In the genomic region with DNA sequence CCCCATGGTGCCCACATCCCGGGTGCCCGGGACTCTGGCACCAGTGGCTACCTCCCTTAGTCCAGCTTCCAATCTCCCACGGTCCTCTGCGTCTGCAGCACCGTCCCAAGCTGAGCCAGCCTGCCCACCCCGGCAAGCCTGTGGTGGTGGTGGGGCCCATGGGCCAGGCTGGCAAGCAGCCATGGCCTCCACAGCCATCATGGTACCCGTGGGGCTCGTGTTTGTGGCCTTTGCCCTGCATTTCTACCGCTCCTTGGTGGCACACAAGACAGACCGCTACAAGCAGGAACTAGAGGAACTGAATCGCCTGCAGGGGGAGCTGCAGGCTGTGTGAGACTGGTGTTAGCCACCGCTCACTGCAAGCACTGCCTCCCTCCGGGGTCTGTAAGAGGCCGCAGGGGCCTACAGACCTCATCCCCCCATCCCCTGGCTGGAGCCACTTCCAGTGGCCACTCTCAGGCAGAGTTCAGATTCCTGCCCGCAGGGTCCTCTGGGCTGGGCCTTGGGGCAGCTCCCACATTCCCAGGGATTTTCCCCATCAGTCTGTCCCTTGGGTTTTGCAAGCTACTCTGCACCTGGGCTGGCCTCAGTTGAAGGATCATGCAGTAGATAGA, we compare ENCODE assay signal across 8 cellular contexts. TPM values are rescaled to one million over a fixed set of nuclear protein-coding genes. Genes with fewer than 3 reads are reported as not detected.
DNase-seq lines count a peak whose midpoint lies in the region; TF ChIP-seq lines count a peak whose summit lies in the region.

No MANE protein-coding gene starts in this region.

- H4K20me1 ChIP-seq in OCI-LY7 (ENCODE audit: insufficient read depth, low read length), result peaks cover 3% of the 10 kb centered on the region
- H4K20me1 ChIP-seq in fibroblast of lung (ENCODE audit: control insufficient read depth, extremely low read depth, insufficient read depth, low read length), result no peaks in the 10 kb centered on the region

- H3K27me3 ChIP-seq in fibroblast of lung (ENCODE audit: control insufficient read depth, insufficient read depth, low read length) (no peaks in the 10 kb centered on the region), ovary (no peaks in the 10 kb centered on the region), vagina (no peaks in the 10 kb centered on the region)

- intact Hi-C loops in OCI-LY7 (cut with micrococcal nuclease; ENCODE audit: unreplicated experiment), result no loop called here
- intact Hi-C loops in ovary (cut with DNase I), result loop anchor here in 1 of 4 donors (10.0 kb wide), 1 partner anchor 161 kb away; a partner anchor contains a TSS
- intact Hi-C loops in vagina (cut with DNase I), result no loop called here

- no peak for TF ChIP-seq EP300 in ovary (IDR thresholded peaks at IDR 0.05)

- H3K36me3 ChIP-seq in OCI-LY7 (ENCODE audit: insufficient read depth, low read length), result peaks cover 1% of the 10 kb centered on the region; the same call in 1 of the 2 replicates
- peaks cover 7% of the 10 kb centered on the region for H3K36me3 ChIP-seq in fibroblast of lung (ENCODE audit: control insufficient read depth, insufficient read depth, low read length)
- no peaks in the 10 kb centered on the region for H3K36me3 ChIP-seq in ovary
- no peaks in the 10 kb centered on the region for H3K36me3 ChIP-seq in vagina

- H3K4me3 ChIP-seq in OCI-LY7 (ENCODE audit: low read depth, low read length, poor library complexity, severe bottlenecking) (no peak overlapping the region), fibroblast of lung (replicated peaks in 1 of 4; ENCODE audit: control extremely low read depth in 1 of 4, insufficient read depth in 1 of 4, low read depth in 3 of 4, low read length in 4 of 4) (no peak overlapping the region), ovary (no peak overlapping the region), vagina (no peak overlapping the region)

- in situ Hi-C loops in Caki2 (cut with HindIII; ENCODE audit: low pct_unique_long_range_greater_than_20kb, low sequenced_read_pairs), result no loop called here

- WGBS in ovary, 3 donors, result 28 to 34% (median 33%) methylated on average over 15 of the region's 15 CpGs

- peaks cover 45% of the 10 kb centered on the region for H3K4me1 ChIP-seq in OCI-LY7 (ENCODE audit: insufficient read depth, low read length, poor library complexity, severe bottlenecking)
- peaks cover 21% of the 10 kb centered on the region for H3K4me1 ChIP-seq in fibroblast of lung (ENCODE audit: control insufficient read depth, extremely low read depth, insufficient read depth, low read length)
- H3K4me1 ChIP-seq in ovary (ENCODE audit: insufficient read depth), result peaks cover 14% of the 10 kb centered on the region
- peaks cover 58% of the 10 kb centered on the region for H3K4me1 ChIP-seq in vagina

- POLR2A ChIA-PET in OCI-LY7 (lab: Charles Lee), result interaction anchor here (0.6 to 1.3 kb wide), 4 partner anchors 9 to 164 kb away, joined by 3 to 7 read pairs (median 4); a partner anchor contains a TSS

- no TSS peak for BruUV-seq in OCI-LY7 (replicated peaks; lab: Mats Ljungman, UMichigan)

- H3K9me2 ChIP-seq in OCI-LY7 (ENCODE audit: insufficient read depth, low read length), result no peaks in the 10 kb centered on the region

- H2AFZ ChIP-seq in OCI-LY7 (ENCODE audit: low read length) (no peak overlapping the region), fibroblast of lung (ENCODE audit: low read length) (no peak overlapping the region)

- H3K9ac ChIP-seq in fibroblast of lung (ENCODE audit: insufficient read depth, low read length), result no peak overlapping the region

- peak overlapping the region; percentile 27 for H3K27ac ChIP-seq in OCI-LY7 (ENCODE audit: low read depth, low read length, poor library complexity, severe bottlenecking)
- no peak overlapping the region for H3K27ac ChIP-seq in fibroblast of lung (ENCODE audit: insufficient read depth, low read length)
- H3K27ac ChIP-seq in ovary, result no peak overlapping the region
- peak overlapping the region; percentile 20 for H3K27ac ChIP-seq in vagina

- H3K9me3 ChIP-seq in OCI-LY7 (ENCODE audit: low read length) (no peaks in the 10 kb centered on the region), fibroblast of lung (ENCODE audit: control insufficient read depth, insufficient read depth, low read depth, low read length) (no peaks in the 10 kb centered on the region), ovary (no peaks in the 10 kb centered on the region), vagina (no peaks in the 10 kb centered on the region)

- CTCF ChIA-PET in OCI-LY7 (lab: Charles Lee; ENCODE audit: unreplicated experiment), result interaction anchor here (0.6 kb wide), 1 partner anchor 135 kb away, joined by 3 read pairs; a partner anchor contains a TSS

- TF ChIP-seq POLR2A in ovary (IDR thresholded peaks at IDR 0.05) (no peak), vagina (IDR thresholded peaks at IDR 0.05) (no peak)

- H3K4me2 ChIP-seq in OCI-LY7 (ENCODE audit: low read length) (peak overlapping the region; percentile 29; the same call in 1 of the 2 replicates), fibroblast of lung (ENCODE audit: extremely low read depth, insufficient read depth, low read length) (no peak overlapping the region)

- DNase-seq in Caki2 (ENCODE audit: low read depth) (peak; percentile 59), HuH-7 (ENCODE audit: low spot score) (peak; percentile 76), OCI-LY7 (ENCODE audit: low spot score) (peak; percentile 91), fibroblast of lung (ENCODE audit: low read depth in 2 of 2) (peak; percentile 67), ovary (peak; percentile 52 to 76 (median 63)), vagina (ENCODE audit: extremely low spot score in 2 of 2) (no peak), NCI-H128 (lab: John Stamatoyannopoulos, UW; ENCODE audit: unreplicated experiment) (no peak)
- DNase-seq in activated T-cell treated with anti-CD3 and anti-CD28 coated beads, Interleukin-2, amount 50 U/mL, for 1 hour, result peak; percentile 63

- peaks cover 7% of the 10 kb centered on the region for H3K79me2 ChIP-seq in OCI-LY7 (ENCODE audit: insufficient read depth, low read depth, low read length)
- peaks cover 11% of the 10 kb centered on the region for H3K79me2 ChIP-seq in fibroblast of lung (ENCODE audit: control insufficient read depth, insufficient read depth, low read length)

- TF ChIP-seq CTCF in OCI-LY7 (conservative IDR thresholded peaks at IDR 0.05; ENCODE audit: low read length) (peak; percentile 92), fibroblast of lung (conservative IDR thresholded peaks at IDR 0.05 in 1 of 2, IDR thresholded peaks at IDR 0.05 in 1 of 2; ENCODE audit: low read depth in 1 of 2, low read length in 2 of 2) (peak; percentile 62 to 77), ovary (IDR thresholded peaks at IDR 0.05) (peak; percentile 10 to 45 (median 19)), vagina (IDR thresholded peaks at IDR 0.05) (peak in 2 of 3 experiments; percentile 22 to 31)

RNA-seq across cellular contexts. Expression of a gene that starts 3.9 kb away (rescaled TPM):
- 0.81 and 1.2 TPM in 2 replicates for total RNA-seq in Caki2 (2014; rRNA removed; shearing (Covaris generic); ENCODE audit: low replicate concordance)
- total RNA-seq in OCI-LY7 (2014; rRNA removed; shearing (Covaris generic)), result 8.6 and 9.0 TPM in 2 replicates
- total RNA-seq in OCI-LY7 (2022), result 35.7 and 36.0 TPM in 2 replicates
- total RNA-seq in fibroblast of lung, result 1.5 and 3.5 TPM in 2 replicates
- polyA plus RNA-seq in fibroblast of lung, result 1.4 and 2.3 TPM in 2 replicates
- polyA plus RNA-seq in fibroblast of lung (2012), result 9.6 and 10.0 TPM in 2 replicates
- 7.0 and 16.1 TPM in 2 replicates for polyA minus RNA-seq in fibroblast of lung (ENCODE audit: low replicate concordance)
- total RNA-seq in ovary, result 10 to 100 TPM in 5 of 7 donors, 1 to 10 TPM in 2; 5.0 to 31.8 (median 24.9) TPM
- 10 to 100 TPM in 1 of 2 donors, 1 to 10 TPM in 1; 5.8 to 17.1 TPM for polyA plus RNA-seq in ovary
- 10.6 TPM for total RNA-seq in vagina

RNA-seq across cellular contexts. Expression of a gene that starts 4.8 kb away (rescaled TPM):
- 82.7 and 96.5 TPM in 2 replicates for total RNA-seq in Caki2 (2014; rRNA removed; shearing (Covaris generic); ENCODE audit: low replicate concordance)
- total RNA-seq in OCI-LY7 (2014; rRNA removed; shearing (Covaris generic)), result 5.7 and 7.8 TPM in 2 replicates
- total RNA-seq in OCI-LY7 (2022), result 16.3 and 18.3 TPM in 2 replicates
- total RNA-seq in fibroblast of lung, result 44.2 and 74.1 TPM in 2 replicates
- polyA plus RNA-seq in fibroblast of lung, result 24.6 and 41.1 TPM in 2 replicates
- polyA plus RNA-seq in fibroblast of lung (2012), result 19.0 and 29.7 TPM in 2 replicates
- polyA minus RNA-seq in fibroblast of lung (ENCODE audit: low replicate concordance), result 35.2 and 72.6 TPM in 2 replicates
- 10 to 100 TPM; 21.5 to 30.8 (median 24.1) TPM for total RNA-seq in ovary
- polyA plus RNA-seq in ovary, result 10 to 100 TPM; 26.0 to 27.5 TPM
- 27.0 TPM for total RNA-seq in vagina

RNA-seq across cellular contexts. Expression of a gene that starts 30.2 kb away (rescaled TPM):
- total RNA-seq in Caki2 (2014; rRNA removed; shearing (Covaris generic); ENCODE audit: low replicate concordance), result 51.9 and 58.5 TPM in 2 replicates
- total RNA-seq in OCI-LY7 (2014; rRNA removed; shearing (Covaris generic)), result 16.1 and 16.2 TPM in 2 replicates
- total RNA-seq in OCI-LY7 (2022) (30.2 and 34.8 TPM in 2 replicates), fibroblast of lung (13.1 and 14.5 TPM in 2 replicates), ovary (10 to 100 TPM; 10.2 to 24.3 (median 15.4) TPM), vagina (21.4 TPM)
- polyA plus RNA-seq in fibroblast of lung (3.1 and 3.9 TPM in 2 replicates), ovary (10 to 100 TPM in 1 of 2 donors, 1 to 10 TPM in 1; 1.6 to 12.4 TPM)
- 9.6 and 12.5 TPM in 2 replicates for polyA plus RNA-seq in fibroblast of lung (2012)
- 6.6 and 7.8 TPM in 2 replicates for polyA minus RNA-seq in fibroblast of lung (ENCODE audit: low replicate concordance)

RNA-seq across cellular contexts. Expression of a gene that starts 31.4 kb away (rescaled TPM):
- 73.0 and 95.3 TPM in 2 replicates for total RNA-seq in Caki2 (2014; rRNA removed; shearing (Covaris generic); ENCODE audit: low replicate concordance)
- 1.9 and 3.3 TPM in 2 replicates for total RNA-seq in OCI-LY7 (2014; rRNA removed; shearing (Covaris generic))
- total RNA-seq in OCI-LY7 (2022) (2.4 and 2.6 TPM in 2 replicates), fibroblast of lung (32.9 and 47.9 TPM in 2 replicates), ovary (10 to 100 TPM in 4 of 7 donors, 1 to 10 TPM in 3; 8.0 to 24.5 (median 10.5) TPM), vagina (14.5 TPM)
- polyA plus RNA-seq in fibroblast of lung (13.2 and 15.9 TPM in 2 replicates), ovary (1 to 10 TPM; 3.9 to 8.0 TPM)
- polyA plus RNA-seq in fibroblast of lung (2012), result 15.9 and 22.1 TPM in 2 replicates
- 54.4 and 72.1 TPM in 2 replicates for polyA minus RNA-seq in fibroblast of lung (ENCODE audit: low replicate concordance)

RNA-seq across cellular contexts. Expression of a gene that starts 56.8 kb away (rescaled TPM):
- total RNA-seq in Caki2 (2014; rRNA removed; shearing (Covaris generic); ENCODE audit: low replicate concordance), result 0.46 TPM in 1 of 2 replicates, not detected in the other
- 0.47 TPM in 1 of 2 replicates, not detected in the other for total RNA-seq in OCI-LY7 (2014; rRNA removed; shearing (Covaris generic))
- 2.1 and 2.4 TPM in 2 replicates for total RNA-seq in OCI-LY7 (2022)
- 1.3 and 2.1 TPM in 2 replicates for total RNA-seq in fibroblast of lung
- polyA plus RNA-seq in fibroblast of lung, result 1.3 and 4.2 TPM in 2 replicates
- polyA plus RNA-seq in fibroblast of lung (2012), result 1.4 and 4.5 TPM in 2 replicates
- 8.1 and 15.3 TPM in 2 replicates for polyA minus RNA-seq in fibroblast of lung (ENCODE audit: low replicate concordance)
- 1 to 10 TPM in 4 of 7 donors, under 1 TPM in 3; 0.34 to 1.5 (median 1.0) TPM for total RNA-seq in ovary
- under 1 TPM; 0.36 to 0.57 TPM for polyA plus RNA-seq in ovary
- total RNA-seq in vagina, result 4.7 TPM

Comparison
In these comparisons a context has a peak if more than half of its experiments do, and no peak if none do; other contexts are left out.
1. DNase-seq: peak in Caki2 (single experiment), HuH-7 (single experiment), OCI-LY7 (single experiment), activated T-cell treated with anti-CD3 and anti-CD28 coated beads, Interleukin-2, amount 50 U/mL, for 1 hour (single experiment), fibroblast of lung (2 of 2) and ovary (5 of 5); none in vagina (0 of 2) and NCI-H128 (single experiment).
2. H3K27ac ChIP-seq: peak in OCI-LY7 (single experiment) and vagina (single experiment); none in fibroblast of lung (single experiment) and ovary (0 of 2).
3. CTCF ChIP-seq: peak in every context shown above with its lines; median percentile 92 in OCI-LY7; 70 in fibroblast of lung; 26 in vagina; 19 in ovary.